ENCODE assay signal across 9 cellular contexts in genomic region chr9:107883496-107884120, GRCh38.
A peak's percentile ranks its signal among the peaks of the same experiment; 100 is the strongest.
DNase-seq lines count a peak whose midpoint lies in the region; ATAC-seq lines count a peak whose summit lies in the region.
"Had no signal": no experiment of that assay in that cellular context is flagged by ENCODE, and none has a peak within 500 bp of the region (broad histone marks: within the 10 kb centered on the region; RNA-seq: fewer than 3 reads in every experiment).

No MANE protein-coding gene starts in this region.

- peak overlapping the region; percentile 86 for H3K27ac Mint-ChIP-seq in stimulated activated naive B cell treated with anti-CD40 and anti-IgM and Interleukin-4, amounts not matched to agents 10 μg/mL and 1 μg/mL and 100 μg/mL, for 72 hours
- no peak overlapping the region for H3K27ac Mint-ChIP-seq in effector memory CD8-positive, alpha-beta T cell

- H3K4me1 Mint-ChIP-seq in stimulated activated naive B cell treated with anti-CD40 and anti-IgM and Interleukin-4, amounts not matched to agents 10 μg/mL and 1 μg/mL and 100 μg/mL, for 72 hours = peaks cover 20 to 36% of the 10 kb centered on the region in 2 donors
- H3K4me1 Mint-ChIP-seq in effector memory CD8-positive, alpha-beta T cell (ENCODE audit: low read depth in 2 of 2) = peaks cover 0 to 1% of the 10 kb centered on the region in 2 donors

- no peaks in the 10 kb centered on the region for H3K27me3 Mint-ChIP-seq in stimulated activated naive B cell treated with anti-CD40 and anti-IgM and Interleukin-4, amounts not matched to agents 10 μg/mL and 1 μg/mL and 100 μg/mL, for 72 hours
- no peaks in the 10 kb centered on the region for H3K27me3 Mint-ChIP-seq in effector memory CD8-positive, alpha-beta T cell

- no peaks in the 10 kb centered on the region for H3K36me3 Mint-ChIP-seq in stimulated activated naive B cell treated with anti-CD40 and anti-IgM and Interleukin-4, amounts not matched to agents 10 μg/mL and 1 μg/mL and 100 μg/mL, for 72 hours
- H3K36me3 Mint-ChIP-seq in effector memory CD8-positive, alpha-beta T cell (ENCODE audit: insufficient read depth) = no peaks in the 10 kb centered on the region

- ATAC-seq in GM19043 (IDR thresholded peaks at IDR 0.05; ENCODE audit: low read depth, unreplicated experiment) (peak; percentile 96), HG02623 (IDR thresholded peaks at IDR 0.05; ENCODE audit: unreplicated experiment) (peak; percentile 95), HG03565 (IDR thresholded peaks at IDR 0.05; ENCODE audit: unreplicated experiment) (peak; percentile 98)
- ATAC-seq in stimulated activated naive B cell treated with anti-CD40 and anti-IgM and Interleukin-4, amounts not matched to agents 10 μg/mL and 1 μg/mL and 100 μg/mL, for 72 hours (replicated peaks) = peak; percentile 99
- no peak for ATAC-seq in effector memory CD8-positive, alpha-beta T cell (replicated peaks)

- H3K9me3 Mint-ChIP-seq in stimulated activated naive B cell treated with anti-CD40 and anti-IgM and Interleukin-4, amounts not matched to agents 10 μg/mL and 1 μg/mL and 100 μg/mL, for 72 hours = no peaks in the 10 kb centered on the region
- H3K9me3 Mint-ChIP-seq in effector memory CD8-positive, alpha-beta T cell = peaks cover 6 to 8% of the 10 kb centered on the region in 2 donors

- H3K4me3 Mint-ChIP-seq in stimulated activated naive B cell treated with anti-CD40 and anti-IgM and Interleukin-4, amounts not matched to agents 10 μg/mL and 1 μg/mL and 100 μg/mL, for 72 hours = peak overlapping the region; percentile 30 to 43
- H3K4me3 Mint-ChIP-seq in effector memory CD8-positive, alpha-beta T cell = no peak overlapping the region

- peak; percentile 44 for DNase-seq in stimulated activated naive B cell treated with anti-CD40 and anti-IgM and Interleukin-4, amounts not matched to agents 10 μg/mL and 1 μg/mL and 100 μg/mL, for 72 hours
- DNase-seq in NCI-H2227 treated with DMSO at 0.1 percent for 48 hours (lab: John Stamatoyannopoulos, UW) = no peak
- no peak for DNase-seq in effector memory CD8-positive, alpha-beta T cell
- no peak for DNase-seq in putamen (ENCODE audit: low spot score)
- DNase-seq: heart left ventricle, Right ventricle myocardium superior had no signal

Comparison
In these comparisons a context has a peak if more than half of its experiments do, and no peak if none do; other contexts are left out.
1. H3K4me3 Mint-ChIP-seq: peak in stimulated activated naive B cell treated with anti-CD40 and anti-IgM and Interleukin-4, amounts not matched to agents 10 μg/mL and 1 μg/mL and 100 μg/mL, for 72 hours (2 of 2); none in effector memory CD8-positive, alpha-beta T cell (0 of 2).